In genomic region chr2:60553992-60554648, GRCh38 we compare ENCODE assay signal across 8 cellular contexts. TPM values are rescaled to one million over a fixed set of nuclear protein-coding genes. Genes with fewer than 3 reads are reported as not detected.
A peak's percentile ranks its signal among the peaks of the same experiment; 100 is the strongest.
DNase-seq lines count a peak whose midpoint lies in the region; ATAC-seq and TF ChIP-seq lines count a peak whose summit lies in the region.

No MANE protein-coding gene starts in this region.

- H2AFZ ChIP-seq in neural progenitor cell (replicated peaks), result peak overlapping the region; percentile 52

- peak overlapping the region; percentile 83 for H3K4me3 Mint-ChIP-seq in neural progenitor cell

- peaks cover 43% of the 10 kb centered on the region for H3K4me1 ChIP-seq in neural progenitor cell

- peaks cover 22% of the 10 kb centered on the region for H3K4me1 Mint-ChIP-seq in neural progenitor cell

- H3K36me3 ChIP-seq in neural progenitor cell, result no peaks in the 10 kb centered on the region

- H3K27ac ChIP-seq in VCaP (peak overlapping the region; percentile 96), neural progenitor cell (no peak overlapping the region)

- TF ChIP-seq CTCF in VCaP (conservative IDR thresholded peaks at IDR 0.05) (no peak), fibroblast of the aortic adventitia (IDR thresholded peaks at IDR 0.05; ENCODE audit: insufficient read depth, low read length) (no peak), neural progenitor cell (IDR thresholded peaks at IDR 0.05) (peak; percentile 12)

- H4K20me1 ChIP-seq in neural progenitor cell (ENCODE audit: low read depth), result no peaks in the 10 kb centered on the region

- H3K9ac ChIP-seq in neural progenitor cell, result no peak overlapping the region

- peaks cover 58% of the 10 kb centered on the region for H3F3A ChIP-seq in neural progenitor cell (ENCODE audit: low read depth)

- H3K9me3 Mint-ChIP-seq in neural progenitor cell, result peaks cover 2% of the 10 kb centered on the region

- no peaks in the 10 kb centered on the region for H3K36me3 Mint-ChIP-seq in neural progenitor cell

- peaks cover 52% of the 10 kb centered on the region for H3K27me3 Mint-ChIP-seq in neural progenitor cell (ENCODE audit: insufficient read depth, low read depth)

- ATAC-seq in HG03432 (IDR thresholded peaks at IDR 0.05; ENCODE audit: unreplicated experiment) (peak; percentile 19), GM19328 (IDR thresholded peaks at IDR 0.05; ENCODE audit: unreplicated experiment) (no peak)

- peak overlapping the region; percentile 69 for H3K4me3 ChIP-seq in fibroblast of the aortic adventitia (ENCODE audit: low read depth, low read length)
- H3K4me3 ChIP-seq in neural progenitor cell, result peak overlapping the region; percentile 59

- no peaks in the 10 kb centered on the region for H3K79me2 ChIP-seq in neural progenitor cell (ENCODE audit: low read depth)

- DNase-seq in NCI-H510A treated with DMSO at 0.1 percent for 48 hours (lab: John Stamatoyannopoulos, UW) (peak; percentile 10), NCI-H510A (lab: John Stamatoyannopoulos, UW) (no peak), fibroblast of the aortic adventitia (ENCODE audit: low read depth) (no peak), neural progenitor cell (ENCODE audit: low spot score) (peak; percentile 73), GM19240 (ENCODE audit: insufficient read length, low spot score) (no peak)

- H3K9me3 ChIP-seq in neural progenitor cell (ENCODE audit: low read depth), result no peaks in the 10 kb centered on the region

- no peak overlapping the region for H3K27ac Mint-ChIP-seq in neural progenitor cell

- peaks cover 81% of the 10 kb centered on the region for H3K27me3 ChIP-seq in neural progenitor cell

- peak overlapping the region; percentile 95 for H3K4me2 ChIP-seq in neural progenitor cell

RNA-seq across cellular contexts. Expression of gene BCL11A, which starts 0.7 kb away (rescaled TPM):
- total RNA-seq in fibroblast of the aortic adventitia (ENCODE audit: low replicate concordance) (0.09 TPM in 1 of 2 replicates, not detected in the other), neural progenitor cell (ENCODE audit: low replicate concordance) (0.67 and 1.0 TPM in 2 replicates)

Comparison
In these comparisons a context has a peak if more than half of its experiments do, and no peak if none do; other contexts are left out.
1. DNase-seq: peak in NCI-H510A treated with DMSO at 0.1 percent for 48 hours (single experiment) and neural progenitor cell (single experiment); none in NCI-H510A (single experiment), fibroblast of the aortic adventitia (single experiment) and GM19240 (single experiment).